1 cellular context compared by ENCODE assay signal in the genomic region with DNA sequence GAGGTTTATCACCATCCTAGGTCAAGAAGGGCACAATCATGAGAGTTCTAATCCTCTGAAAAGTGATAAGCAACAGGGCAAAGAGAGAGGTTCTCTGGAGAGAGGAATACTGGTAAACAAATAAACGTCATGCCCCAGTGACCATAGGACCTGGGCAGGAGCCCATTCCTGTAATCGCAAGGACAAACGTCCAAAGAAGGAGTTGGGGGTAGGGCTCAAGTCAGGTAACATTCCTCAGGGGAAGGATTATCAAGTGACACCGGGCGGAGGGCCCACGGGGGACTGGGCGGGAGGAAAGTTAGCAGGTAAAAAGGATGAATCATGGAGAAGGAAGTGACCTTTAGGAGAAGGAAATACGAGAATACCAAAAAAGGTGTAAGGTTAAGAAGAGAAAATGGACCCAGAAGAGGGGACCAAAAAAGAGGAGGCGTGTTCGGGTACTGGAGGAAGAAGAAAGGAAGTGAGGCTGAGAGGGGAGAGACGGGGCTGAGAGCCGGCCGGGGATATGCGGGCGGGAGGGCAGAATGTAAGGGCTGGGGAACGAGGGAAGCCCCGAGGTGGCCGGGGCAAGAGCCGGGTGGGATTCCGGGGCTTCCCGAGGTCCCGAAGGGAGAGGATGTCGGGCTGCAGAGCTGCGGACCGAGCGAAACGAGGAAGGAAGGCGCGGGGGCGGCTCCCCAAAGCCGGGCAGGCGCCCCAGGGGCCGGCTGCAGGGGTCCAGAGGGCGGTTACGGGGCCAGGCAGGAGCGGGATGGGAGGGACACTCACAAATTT.
TF ChIP-seq lines count a peak whose summit lies in the region.

No MANE protein-coding gene starts in this region.

TF ChIP-seq in HEK293, 187 proteins besides CTCF, POLR2A, EP300 and RAD21 (continued from another document and continues in another):
- TF ChIP-seq, protein P1, sequence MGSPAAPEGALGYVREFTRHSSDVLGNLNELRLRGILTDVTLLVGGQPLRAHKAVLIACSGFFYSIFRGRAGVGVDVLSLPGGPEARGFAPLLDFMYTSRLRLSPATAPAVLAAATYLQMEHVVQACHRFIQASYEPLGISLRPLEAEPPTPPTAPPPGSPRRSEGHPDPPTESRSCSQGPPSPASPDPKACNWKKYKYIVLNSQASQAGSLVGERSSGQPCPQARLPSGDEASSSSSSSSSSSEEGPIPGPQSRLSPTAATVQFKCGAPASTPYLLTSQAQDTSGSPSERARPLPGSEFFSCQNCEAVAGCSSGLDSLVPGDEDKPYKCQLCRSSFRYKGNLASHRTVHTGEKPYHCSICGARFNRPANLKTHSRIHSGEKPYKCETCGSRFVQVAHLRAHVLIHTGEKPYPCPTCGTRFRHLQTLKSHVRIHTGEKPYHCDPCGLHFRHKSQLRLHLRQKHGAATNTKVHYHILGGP (tag by site-specific recombination; IDR thresholded peaks at IDR 0.05): no peak
- no peak for TF ChIP-seq ZNF223 (tag by site-specific recombination; IDR thresholded peaks at IDR 0.05)
- no peak; the same call in 1 of the 2 replicates for TF ChIP-seq KLF7 (tag by site-specific recombination; IDR thresholded peaks at IDR 0.05; ENCODE audit: borderline replicate concordance)
- TF ChIP-seq SALL2 (tag by site-specific recombination; IDR thresholded peaks at IDR 0.05; ENCODE audit: borderline replicate concordance): no peak
- TF ChIP-seq, protein P2, sequence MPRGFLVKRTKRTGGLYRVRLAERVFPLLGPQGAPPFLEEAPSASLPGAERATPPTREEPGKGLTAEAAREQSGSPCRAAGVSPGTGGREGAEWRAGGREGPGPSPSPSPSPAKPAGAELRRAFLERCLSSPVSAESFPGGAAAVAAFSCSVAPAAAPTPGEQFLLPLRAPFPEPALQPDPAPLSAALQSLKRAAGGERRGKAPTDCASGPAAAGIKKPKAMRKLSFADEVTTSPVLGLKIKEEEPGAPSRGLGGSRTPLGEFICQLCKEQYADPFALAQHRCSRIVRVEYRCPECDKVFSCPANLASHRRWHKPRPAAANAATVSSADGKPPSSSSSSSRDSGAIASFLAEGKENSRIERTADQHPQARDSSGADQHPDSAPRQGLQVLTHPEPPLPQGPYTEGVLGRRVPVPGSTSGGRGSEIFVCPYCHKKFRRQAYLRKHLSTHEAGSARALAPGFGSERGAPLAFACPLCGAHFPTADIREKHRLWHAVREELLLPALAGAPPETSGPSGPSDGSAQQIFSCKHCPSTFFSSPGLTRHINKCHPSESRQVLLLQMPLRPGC (tag by site-specific recombination; IDR thresholded peaks at IDR 0.05): no peak
- no peak for TF ChIP-seq ZNF544 (tag by site-specific recombination; IDR thresholded peaks at IDR 0.05)
- peak; percentile 65 for TF ChIP-seq ZNF501 (tag by site-specific recombination; IDR thresholded peaks at IDR 0.05)
- no peak for TF ChIP-seq YY1 (tag by site-specific recombination; IDR thresholded peaks at IDR 0.05)
- TF ChIP-seq ZBTB48 (tag by site-specific recombination; IDR thresholded peaks at IDR 0.05): peak; percentile 76
- peak; percentile 78; the same call in 1 of the 2 replicates for TF ChIP-seq ZFP37 (tag by site-specific recombination; IDR thresholded peaks at IDR 0.05)
- no peak for TF ChIP-seq ZNF114 (tag by site-specific recombination; IDR thresholded peaks at IDR 0.05)
- TF ChIP-seq, protein P3, sequence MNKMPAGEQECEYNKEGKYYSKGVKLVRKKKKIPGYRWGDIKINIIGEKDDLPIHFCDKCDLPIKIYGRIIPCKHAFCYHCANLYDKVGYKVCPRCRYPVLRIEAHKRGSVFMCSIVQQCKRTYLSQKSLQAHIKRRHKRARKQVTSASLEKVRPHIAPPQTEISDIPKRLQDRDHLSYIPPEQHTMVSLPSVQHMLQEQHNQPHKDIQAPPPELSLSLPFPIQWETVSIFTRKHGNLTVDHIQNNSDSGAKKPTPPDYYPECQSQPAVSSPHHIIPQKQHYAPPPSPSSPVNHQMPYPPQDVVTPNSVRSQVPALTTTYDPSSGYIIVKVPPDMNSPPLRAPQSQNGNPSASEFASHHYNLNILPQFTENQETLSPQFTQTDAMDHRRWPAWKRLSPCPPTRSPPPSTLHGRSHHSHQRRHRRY (tag by site-specific recombination; IDR thresholded peaks at IDR 0.05): no peak
- no peak for TF ChIP-seq ZNF133 (tag by site-specific recombination; IDR thresholded peaks at IDR 0.05)
- TF ChIP-seq OSR2 (tag by site-specific recombination; IDR thresholded peaks at IDR 0.05): 0 out of 2 replicates have a peak, but pooled peaks have one; percentile 35
- no peak for TF ChIP-seq ZNF792 (tag by site-specific recombination; IDR thresholded peaks at IDR 0.05)
- peak; percentile 19; the same call in 1 of the 2 replicates for TF ChIP-seq ZNF777 (tag by site-specific recombination; IDR thresholded peaks at IDR 0.05; ENCODE audit: borderline replicate concordance)
- TF ChIP-seq ZNF2 (tag by site-specific recombination; IDR thresholded peaks at IDR 0.05): peak; percentile 69; the same call in 1 of the 2 replicates
- TF ChIP-seq ZNF248 (tag by site-specific recombination; IDR thresholded peaks at IDR 0.05): no peak
- TF ChIP-seq ZNF658 (tag by site-specific recombination; IDR thresholded peaks at IDR 0.05): no peak
- TF ChIP-seq, protein P4, sequence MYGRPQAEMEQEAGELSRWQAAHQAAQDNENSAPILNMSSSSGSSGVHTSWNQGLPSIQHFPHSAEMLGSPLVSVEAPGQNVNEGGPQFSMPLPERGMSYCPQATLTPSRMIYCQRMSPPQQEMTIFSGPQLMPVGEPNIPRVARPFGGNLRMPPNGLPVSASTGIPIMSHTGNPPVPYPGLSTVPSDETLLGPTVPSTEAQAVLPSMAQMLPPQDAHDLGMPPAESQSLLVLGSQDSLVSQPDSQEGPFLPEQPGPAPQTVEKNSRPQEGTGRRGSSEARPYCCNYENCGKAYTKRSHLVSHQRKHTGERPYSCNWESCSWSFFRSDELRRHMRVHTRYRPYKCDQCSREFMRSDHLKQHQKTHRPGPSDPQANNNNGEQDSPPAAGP (tag by site-specific recombination; IDR thresholded peaks at IDR 0.05): no peak
- TF ChIP-seq ZNF660 (tag by site-specific recombination; IDR thresholded peaks at IDR 0.05): no peak
- TF ChIP-seq ZNF707 (tag by site-specific recombination; IDR thresholded peaks at IDR 0.05): no peak
- peak; percentile 79 for TF ChIP-seq ZNF366 (tag by site-specific recombination; conservative IDR thresholded peaks at IDR 0.05)
- TF ChIP-seq, protein P5, sequence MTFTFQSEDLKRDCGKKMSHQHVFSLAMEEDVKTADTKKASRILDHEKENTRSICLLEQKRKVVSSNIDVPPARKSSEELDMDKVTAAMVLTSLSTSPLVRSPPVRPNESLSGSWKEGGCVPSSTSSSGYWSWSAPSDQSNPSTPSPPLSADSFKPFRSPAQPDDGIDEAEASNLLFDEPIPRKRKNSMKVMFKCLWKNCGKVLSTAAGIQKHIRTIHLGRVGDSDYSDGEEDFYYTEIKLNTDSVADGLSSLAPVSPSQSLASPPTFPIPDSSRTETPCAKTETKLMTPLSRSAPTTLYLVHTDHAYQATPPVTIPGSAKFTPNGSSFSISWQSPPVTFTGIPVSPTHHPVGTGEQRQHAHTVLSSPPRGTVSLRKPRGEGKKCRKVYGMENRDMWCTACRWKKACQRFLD (tag by site-specific recombination; IDR thresholded peaks at IDR 0.05): no peak
- no peak for TF ChIP-seq ZBTB7A (tag by site-specific recombination; IDR thresholded peaks at IDR 0.05; ENCODE audit: low read depth)
- 0 out of 2 replicates have a peak, but pooled peaks have one; percentile 1 for TF ChIP-seq GLI2 (tag by site-specific recombination; IDR thresholded peaks at IDR 0.05; ENCODE audit: borderline replicate concordance, low read depth)
- TF ChIP-seq ZNF626 (tag by site-specific recombination; IDR thresholded peaks at IDR 0.05): no peak
- TF ChIP-seq ZNF202 (tag by site-specific recombination; IDR thresholded peaks at IDR 0.05; ENCODE audit: borderline replicate concordance): no peak
- TF ChIP-seq, protein P6, sequence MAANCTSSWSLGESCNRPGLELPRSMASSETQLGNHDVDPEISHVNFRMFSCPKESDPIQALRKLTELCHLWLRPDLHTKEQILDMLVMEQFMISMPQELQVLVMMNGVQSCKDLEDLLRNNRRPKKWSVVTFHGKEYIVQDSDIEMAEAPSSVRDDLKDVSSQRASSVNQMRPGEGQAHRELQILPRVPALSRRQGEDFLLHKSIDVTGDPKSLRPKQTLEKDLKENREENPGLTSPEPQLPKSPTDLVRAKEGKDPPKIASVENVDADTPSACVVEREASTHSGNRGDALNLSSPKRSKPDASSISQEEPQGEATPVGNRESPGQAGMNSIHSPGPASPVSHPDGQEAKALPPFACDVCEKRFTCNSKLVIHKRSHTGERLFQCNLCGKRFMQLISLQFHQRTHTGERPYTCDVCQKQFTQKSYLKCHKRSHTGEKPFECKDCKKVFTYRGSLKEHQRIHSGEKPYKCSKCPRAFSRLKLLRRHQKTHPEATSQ (tag by site-specific recombination; IDR thresholded peaks at IDR 0.05): no peak
- TF ChIP-seq, protein P7, sequence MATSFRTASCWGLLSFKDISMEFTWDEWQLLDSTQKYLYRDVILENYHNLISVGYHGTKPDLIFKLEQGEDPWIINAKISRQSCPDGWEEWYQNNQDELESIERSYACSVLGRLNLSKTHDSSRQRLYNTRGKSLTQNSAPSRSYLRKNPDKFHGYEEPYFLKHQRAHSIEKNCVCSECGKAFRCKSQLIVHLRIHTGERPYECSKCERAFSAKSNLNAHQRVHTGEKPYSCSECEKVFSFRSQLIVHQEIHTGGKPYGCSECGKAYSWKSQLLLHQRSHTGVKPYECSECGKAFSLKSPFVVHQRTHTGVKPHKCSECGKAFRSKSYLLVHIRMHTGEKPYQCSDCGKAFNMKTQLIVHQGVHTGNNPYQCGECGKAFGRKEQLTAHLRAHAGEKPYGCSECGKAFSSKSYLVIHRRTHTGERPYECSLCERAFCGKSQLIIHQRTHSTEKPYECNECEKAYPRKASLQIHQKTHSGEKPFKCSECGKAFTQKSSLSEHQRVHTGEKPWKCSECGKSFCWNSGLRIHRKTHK (tag by site-specific recombination; IDR thresholded peaks at IDR 0.05): no peak
- TF ChIP-seq ZNF701 (tag by site-specific recombination; IDR thresholded peaks at IDR 0.05): no peak
- no peak for TF ChIP-seq ZNF610 (tag by site-specific recombination; IDR thresholded peaks at IDR 0.05; ENCODE audit: borderline replicate concordance)
- no peak for TF ChIP-seq ZNF169 (tag by site-specific recombination; IDR thresholded peaks at IDR 0.05)
- TF ChIP-seq, protein P8, sequence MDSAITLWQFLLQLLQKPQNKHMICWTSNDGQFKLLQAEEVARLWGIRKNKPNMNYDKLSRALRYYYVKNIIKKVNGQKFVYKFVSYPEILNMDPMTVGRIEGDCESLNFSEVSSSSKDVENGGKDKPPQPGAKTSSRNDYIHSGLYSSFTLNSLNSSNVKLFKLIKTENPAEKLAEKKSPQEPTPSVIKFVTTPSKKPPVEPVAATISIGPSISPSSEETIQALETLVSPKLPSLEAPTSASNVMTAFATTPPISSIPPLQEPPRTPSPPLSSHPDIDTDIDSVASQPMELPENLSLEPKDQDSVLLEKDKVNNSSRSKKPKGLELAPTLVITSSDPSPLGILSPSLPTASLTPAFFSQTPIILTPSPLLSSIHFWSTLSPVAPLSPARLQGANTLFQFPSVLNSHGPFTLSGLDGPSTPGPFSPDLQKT (IDR thresholded peaks at IDR 0.05; ENCODE audit: borderline replicate concordance, low read depth, low read length): no peak
- no peak for TF ChIP-seq ZNF571 (tag by site-specific recombination; IDR thresholded peaks at IDR 0.05)
- no peak for TF ChIP-seq ZNF624 (tag by site-specific recombination; IDR thresholded peaks at IDR 0.05)
- TF ChIP-seq ZNF623 (tag by site-specific recombination; IDR thresholded peaks at IDR 0.05): no peak
- TF ChIP-seq, protein P9, sequence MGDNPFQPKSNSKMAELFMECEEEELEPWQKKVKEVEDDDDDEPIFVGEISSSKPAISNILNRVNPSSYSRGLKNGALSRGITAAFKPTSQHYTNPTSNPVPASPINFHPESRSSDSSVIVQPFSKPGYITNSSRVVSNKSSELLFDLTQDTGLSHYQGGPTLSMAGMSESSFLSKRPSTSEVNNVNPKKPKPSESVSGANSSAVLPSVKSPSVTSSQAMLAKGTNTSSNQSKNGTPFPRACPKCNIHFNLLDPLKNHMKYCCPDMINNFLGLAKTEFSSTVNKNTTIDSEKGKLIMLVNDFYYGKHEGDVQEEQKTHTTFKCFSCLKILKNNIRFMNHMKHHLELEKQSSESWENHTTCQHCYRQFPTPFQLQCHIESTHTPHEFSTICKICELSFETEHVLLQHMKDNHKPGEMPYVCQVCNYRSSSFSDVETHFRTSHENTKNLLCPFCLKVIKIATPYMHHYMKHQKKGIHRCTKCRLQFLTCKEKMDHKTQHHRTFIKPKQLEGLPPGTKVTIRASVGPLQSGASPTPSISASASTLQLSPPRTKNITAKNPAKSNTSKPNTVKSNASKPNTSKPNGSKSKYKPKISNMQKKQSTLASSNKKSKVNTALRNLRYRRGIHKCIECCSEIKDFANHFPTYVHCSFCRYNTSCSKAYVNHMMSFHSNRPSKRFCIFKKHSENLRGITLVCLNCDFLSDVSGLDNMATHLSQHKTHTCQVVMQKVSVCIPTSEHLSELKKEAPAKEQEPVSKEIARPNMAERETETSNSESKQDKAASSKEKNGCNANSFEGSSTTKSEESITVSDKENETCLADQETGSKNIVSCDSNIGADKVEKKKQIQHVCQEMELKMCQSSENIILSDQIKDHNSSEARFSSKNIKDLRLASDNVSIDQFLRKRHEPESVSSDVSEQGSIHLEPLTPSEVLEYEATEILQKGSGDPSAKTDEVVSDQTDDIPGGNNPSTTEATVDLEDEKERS (tag by site-specific recombination; IDR thresholded peaks at IDR 0.05): no peak
- no peak for TF ChIP-seq MEIS1 (CRISPR knock-in tag; IDR thresholded peaks at IDR 0.05; ENCODE audit: borderline replicate concordance)
- TF ChIP-seq, protein P10, sequence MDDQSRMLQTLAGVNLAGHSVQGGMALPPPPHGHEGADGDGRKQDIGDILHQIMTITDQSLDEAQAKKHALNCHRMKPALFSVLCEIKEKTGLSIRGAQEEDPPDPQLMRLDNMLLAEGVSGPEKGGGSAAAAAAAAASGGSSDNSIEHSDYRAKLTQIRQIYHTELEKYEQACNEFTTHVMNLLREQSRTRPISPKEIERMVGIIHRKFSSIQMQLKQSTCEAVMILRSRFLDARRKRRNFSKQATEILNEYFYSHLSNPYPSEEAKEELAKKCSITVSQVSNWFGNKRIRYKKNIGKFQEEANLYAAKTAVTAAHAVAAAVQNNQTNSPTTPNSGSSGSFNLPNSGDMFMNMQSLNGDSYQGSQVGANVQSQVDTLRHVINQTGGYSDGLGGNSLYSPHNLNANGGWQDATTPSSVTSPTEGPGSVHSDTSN (CRISPR knock-in tag; IDR thresholded peaks at IDR 0.05): no peak
- no peak for TF ChIP-seq ZBTB21 (tag by site-specific recombination; IDR thresholded peaks at IDR 0.05)
- no peak; the same call in none of the 2 replicates for TF ChIP-seq ZNF596 (tag by site-specific recombination; IDR thresholded peaks at IDR 0.05)
- no peak for TF ChIP-seq ZNF239 (tag by site-specific recombination; IDR thresholded peaks at IDR 0.05)
- TF ChIP-seq ZFP41 (tag by site-specific recombination; IDR thresholded peaks at IDR 0.05; ENCODE audit: borderline replicate concordance): no peak
- TF ChIP-seq ZNF843 (tag by site-specific recombination; IDR thresholded peaks at IDR 0.05): no peak; the same call in 1 of the 2 replicates
- no peak for TF ChIP-seq RBAK (tag by site-specific recombination; IDR thresholded peaks at IDR 0.05)
- no peak for TF ChIP-seq ZNF529 (tag by site-specific recombination; IDR thresholded peaks at IDR 0.05; ENCODE audit: insufficient replicate concordance)
- no peak; the same call in 1 of the 2 replicates for TF ChIP-seq WT1 (tag by site-specific recombination; IDR thresholded peaks at IDR 0.05)
- no peak for TF ChIP-seq ZNF354C (tag by site-specific recombination; IDR thresholded peaks at IDR 0.05; ENCODE audit: borderline replicate concordance, low read depth)
- peak; percentile 61 for TF ChIP-seq ZBTB20 (tag by site-specific recombination; IDR thresholded peaks at IDR 0.05)
- no peak for TF ChIP-seq ZNF654 (tag by site-specific recombination; IDR thresholded peaks at IDR 0.05; ENCODE audit: low read depth)
